Comparison of ENCODE assay signal across 16 cellular contexts in the genomic region with DNA sequence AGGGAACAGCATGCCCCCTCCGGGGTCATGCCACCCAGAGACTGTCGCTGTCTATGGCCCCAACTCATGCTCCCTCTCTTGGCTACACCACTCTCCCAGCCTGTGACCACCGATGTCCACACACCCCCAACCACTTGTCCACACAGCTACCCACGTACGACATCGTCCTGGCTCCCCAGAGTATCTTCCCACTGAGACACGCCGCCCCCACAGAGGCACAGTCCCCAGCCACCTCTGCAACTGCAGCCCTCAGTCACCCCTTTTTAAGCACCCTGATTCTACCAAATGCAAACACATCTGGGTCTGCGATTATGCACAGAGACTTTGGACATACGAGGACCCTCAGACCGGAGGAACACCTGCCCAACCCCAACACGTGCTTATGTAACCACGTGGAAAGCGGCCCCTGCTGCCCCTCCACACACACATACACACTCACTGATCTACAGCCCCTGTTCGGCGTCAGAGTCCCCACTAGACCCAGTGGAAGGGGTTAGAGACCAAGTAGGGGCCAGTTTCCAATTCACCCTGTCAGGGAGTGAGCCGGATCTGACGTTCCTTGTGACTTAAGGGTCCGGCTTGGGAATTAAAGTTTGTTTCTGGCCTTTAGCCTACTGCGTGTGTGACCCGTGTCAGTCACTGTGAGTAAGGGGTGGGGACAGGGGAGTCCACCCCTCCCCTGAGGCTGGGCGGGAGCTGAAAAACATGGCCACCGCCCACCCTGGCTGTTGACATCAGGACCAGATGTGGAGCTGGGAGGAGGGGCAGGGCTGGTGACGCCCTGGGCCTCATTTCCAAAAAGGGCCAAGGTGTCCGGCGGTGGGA. TPM values are rescaled to one million over a fixed set of nuclear protein-coding genes. Genes with fewer than 3 reads are reported as not detected.
DNase-seq lines count a peak whose midpoint lies in the region; ATAC-seq and TF ChIP-seq lines count a peak whose summit lies in the region.
"Had no signal": no experiment of that assay in that cellular context is flagged by ENCODE, and none has a peak within 500 bp of the region (broad histone marks: within the 10 kb centered on the region; RNA-seq: fewer than 3 reads in every experiment).

No MANE protein-coding gene starts in this region.

- H3K27ac Mint-ChIP-seq in activated CD4-positive, alpha-beta T cell treated with anti-CD3 and anti-CD28 coated beads, Interleukin-2, amount 10 ng/mL, durations not matched to agents 24 days and 14 days, result peak overlapping the region; percentile 35
- H3K27ac Mint-ChIP-seq: activated CD4-positive, alpha-beta T cell treated with anti-CD3 and anti-CD28 coated beads, Interleukin-2, amount 10 ng/mL, durations not matched to agents 7 days and 5 days had no signal

- TF ChIP-seq EP300 in gastroesophageal sphincter (IDR thresholded peaks at IDR 0.05), result no peak

- no peak overlapping the region for H3K4me2 ChIP-seq in parathyroid adenoma (ENCODE audit: low read length)

- no peak overlapping the region for H2AFZ ChIP-seq in parathyroid adenoma

- no peak for TF ChIP-seq POLR2A in gastroesophageal sphincter (IDR thresholded peaks at IDR 0.05)

- no peak for DNase-seq in activated CD4-positive, alpha-beta T cell treated with anti-CD3 and anti-CD28 coated beads, Interleukin-2, amount 10 ng/mL, durations not matched to agents 24 days and 14 days
- no peak for DNase-seq in activated CD4-positive, alpha-beta T cell treated with anti-CD3 and anti-CD28 coated beads, Interleukin-2, amount 50 U/mL, for 48 hours
- peak; percentile 86 to 90 for DNase-seq in aorta
- DNase-seq in activated T-cell treated with anti-CD3 and anti-CD28 coated beads, Interleukin-2, amount 50 U/mL, for 4 hours, result no peak
- DNase-seq: activated CD4-positive, alpha-beta T cell treated with anti-CD3 and anti-CD28 coated beads, Interleukin-2, amount 10 ng/mL, durations not matched to agents 7 days and 5 days; activated naive CD4-positive, alpha-beta T cell; dorsolateral prefrontal cortex; naive B cell; NCI-H2081; stimulated activated naive CD4-positive, alpha-beta T cell had no signal

- H3K36me3 Mint-ChIP-seq in activated CD4-positive, alpha-beta T cell treated with anti-CD3 and anti-CD28 coated beads, Interleukin-2, amount 10 ng/mL, durations not matched to agents 24 days and 14 days (ENCODE audit: low read depth), result no peaks in the 10 kb centered on the region
- no peaks in the 10 kb centered on the region for H3K36me3 Mint-ChIP-seq in activated T-cell treated with anti-CD3 and anti-CD28 coated beads, Interleukin-2, amount 50 U/mL, for 4 hours (ENCODE audit: insufficient read depth)
- H3K36me3 Mint-ChIP-seq: naive B cell had no signal

- no peak overlapping the region for H3K4me3 Mint-ChIP-seq in activated CD4-positive, alpha-beta T cell treated with anti-CD3 and anti-CD28 coated beads, Interleukin-2, amount 10 ng/mL, durations not matched to agents 24 days and 14 days
- H3K4me3 Mint-ChIP-seq in activated T-cell treated with anti-CD3 and anti-CD28 coated beads, Interleukin-2, amount 50 U/mL, for 4 hours, result no peak overlapping the region
- H3K4me3 Mint-ChIP-seq: activated CD4-positive, alpha-beta T cell treated with anti-CD3 and anti-CD28 coated beads, Interleukin-2, amount 10 ng/mL, durations not matched to agents 7 days and 5 days had no signal

- H3K36me3 ChIP-seq in gastroesophageal sphincter, result no peaks in the 10 kb centered on the region
- H3K36me3 ChIP-seq in parathyroid adenoma (ENCODE audit: control insufficient read depth, insufficient read depth, low read length), result no peaks in the 10 kb centered on the region
- no peaks in the 10 kb centered on the region for H3K36me3 ChIP-seq in aorta (ENCODE audit: control insufficient read depth in 1 of 2, insufficient read depth in 2 of 2, low read length in 1 of 2)

- H3K4me3 ChIP-seq in gastroesophageal sphincter (peak overlapping the region in 1 of 2 donors; percentile 0), parathyroid adenoma (ENCODE audit: low read depth, low read length) (no peak overlapping the region), aorta (ENCODE audit: low read length in 2 of 2) (no peak overlapping the region)
- H3K4me3 ChIP-seq: dorsolateral prefrontal cortex, GM12878 had no signal

- no peaks in the 10 kb centered on the region for H3K27me3 Mint-ChIP-seq in activated CD4-positive, alpha-beta T cell treated with anti-CD3 and anti-CD28 coated beads, Interleukin-2, amount 10 ng/mL, durations not matched to agents 24 days and 14 days
- H3K27me3 Mint-ChIP-seq in activated T-cell treated with anti-CD3 and anti-CD28 coated beads, Interleukin-2, amount 50 U/mL, for 4 hours (ENCODE audit: low read depth), result no peaks in the 10 kb centered on the region
- H3K27me3 Mint-ChIP-seq: activated CD4-positive, alpha-beta T cell treated with anti-CD3 and anti-CD28 coated beads, Interleukin-2, amount 10 ng/mL, durations not matched to agents 7 days and 5 days had no signal

- H3K4me1 ChIP-seq in gastroesophageal sphincter, result peaks cover 0 to 8% (median 0%) of the 10 kb centered on the region in 3 donors
- H3K4me1 ChIP-seq in parathyroid adenoma, result no peaks in the 10 kb centered on the region
- H3K4me1 ChIP-seq in aorta (ENCODE audit: control insufficient read depth in 1 of 2, insufficient read depth in 2 of 2, low read length in 2 of 2), result no peaks in the 10 kb centered on the region

- intact Hi-C loops in activated CD4-positive, alpha-beta T cell treated with anti-CD3 and anti-CD28 coated beads, Interleukin-2, amount 10 ng/mL, durations not matched to agents 24 days and 14 days (cut with micrococcal nuclease), result no loop called here
- intact Hi-C loops in aorta (cut with DNase I), result no loop called here

- H3K9me3 Mint-ChIP-seq in activated CD4-positive, alpha-beta T cell treated with anti-CD3 and anti-CD28 coated beads, Interleukin-2, amount 10 ng/mL, durations not matched to agents 24 days and 14 days, result no peaks in the 10 kb centered on the region
- no peaks in the 10 kb centered on the region for H3K9me3 Mint-ChIP-seq in activated T-cell treated with anti-CD3 and anti-CD28 coated beads, Interleukin-2, amount 50 U/mL, for 4 hours
- H3K9me3 Mint-ChIP-seq: activated CD4-positive, alpha-beta T cell treated with anti-CD3 and anti-CD28 coated beads, Interleukin-2, amount 10 ng/mL, durations not matched to agents 7 days and 5 days; naive B cell had no signal

- H3K27ac ChIP-seq in gastroesophageal sphincter (peak overlapping the region in 3 of 4 donors; percentile 46 to 73 (median 68)), parathyroid adenoma (peak overlapping the region; percentile 36), aorta (ENCODE audit: low read depth in 1 of 2, low read length in 2 of 2) (peak overlapping the region in 1 of 2 donors; percentile 11)
- H3K27ac ChIP-seq: 22Rv1 had no signal

- peaks cover 14% of the 10 kb centered on the region for H3K4me1 Mint-ChIP-seq in activated CD4-positive, alpha-beta T cell treated with anti-CD3 and anti-CD28 coated beads, Interleukin-2, amount 10 ng/mL, durations not matched to agents 24 days and 14 days
- peaks cover 10% of the 10 kb centered on the region for H3K4me1 Mint-ChIP-seq in activated T-cell treated with anti-CD3 and anti-CD28 coated beads, Interleukin-2, amount 50 U/mL, for 4 hours (ENCODE audit: low read depth)

- no peaks in the 10 kb centered on the region for H3K79me2 ChIP-seq in parathyroid adenoma

- H3K9me3 ChIP-seq in gastroesophageal sphincter (no peaks in the 10 kb centered on the region), parathyroid adenoma (ENCODE audit: control insufficient read depth, low read length) (no peaks in the 10 kb centered on the region), aorta (ENCODE audit: control insufficient read depth, low read length) (no peaks in the 10 kb centered on the region)

- 55 to 63% methylated on average over 15 to 17 of the region's 26 CpGs for WGBS in gastroesophageal sphincter (ENCODE audit: low coverage in 1 of 2), 2 donors
- WGBS in aorta, 2 donors, result 37 to 44% methylated on average over 26 of the region's 26 CpGs

- H3K27me3 ChIP-seq in gastroesophageal sphincter (no peaks in the 10 kb centered on the region), parathyroid adenoma (ENCODE audit: control insufficient read depth, insufficient read depth, low read length) (no peaks in the 10 kb centered on the region), aorta (ENCODE audit: control insufficient read depth in 1 of 2, insufficient read depth in 2 of 2, low read length in 1 of 2) (no peaks in the 10 kb centered on the region)
- H3K27me3 ChIP-seq: dorsolateral prefrontal cortex had no signal

- ATAC-seq in gastroesophageal sphincter (peak; percentile 83), aorta (ENCODE audit: low FRiP score) (peak; percentile 83), GM18498 (IDR thresholded peaks at IDR 0.05; ENCODE audit: unreplicated experiment) (no peak), HG03025 (IDR thresholded peaks at IDR 0.05; ENCODE audit: low FRiP score, unreplicated experiment) (no peak)
- no peak for ATAC-seq in activated T-cell treated with anti-CD3 and anti-CD28 coated beads, Interleukin-2, amount 50 U/mL, for 4 hours
- ATAC-seq: GM12878 had no signal

- H3K9ac ChIP-seq in parathyroid adenoma, result no peak overlapping the region

- TF ChIP-seq CTCF in gastroesophageal sphincter (IDR thresholded peaks at IDR 0.05) (no peak), parathyroid adenoma (IDR thresholded peaks at IDR 0.05) (no peak)

RNA-seq across cellular contexts. Expression of a gene that starts 11.9 kb away (rescaled TPM):
- total RNA-seq in activated CD4-positive, alpha-beta T cell treated with anti-CD3 and anti-CD28 coated beads, Interleukin-2, amount 10 ng/mL, durations not matched to agents 24 days and 14 days, result 0.19 and 0.70 TPM in 2 replicates
- total RNA-seq in gastroesophageal sphincter, result 100 to 1,000 TPM; 129 to 232 (median 166) TPM
- total RNA-seq in aorta, result 100 to 1,000 TPM; 106 TPM
- polyA plus RNA-seq in aorta, result 10 to 100 TPM; 14.8 to 44.6 TPM
- total RNA-seq in activated T-cell treated with anti-CD3 and anti-CD28 coated beads, Interleukin-2, amount 50 U/mL, for 4 hours, result under 1 TPM; 0.08 to 0.40 (median 0.30) TPM

RNA-seq across cellular contexts. Expression of a gene that starts 14.1 kb away (rescaled TPM):
- total RNA-seq in activated CD4-positive, alpha-beta T cell treated with anti-CD3 and anti-CD28 coated beads, Interleukin-2, amount 10 ng/mL, durations not matched to agents 24 days and 14 days, result 0.70 and 1.0 TPM in 2 replicates
- total RNA-seq in gastroesophageal sphincter (1 to 10 TPM in 3 of 4 donors, not detected in 1; 1.1 to 2.1 (median 1.2) TPM), aorta (1 to 10 TPM; 1.7 to 2.5 TPM)
- polyA plus RNA-seq in aorta, result 10 to 100 TPM in 1 of 2 donors, not detected in 1; 11.5 TPM
- under 1 TPM; 0.24 to 0.30 (median 0.27) TPM for total RNA-seq in activated T-cell treated with anti-CD3 and anti-CD28 coated beads, Interleukin-2, amount 50 U/mL, for 4 hours

RNA-seq across cellular contexts. Expression of a gene that starts 57.0 kb away (rescaled TPM):
- total RNA-seq in activated CD4-positive, alpha-beta T cell treated with anti-CD3 and anti-CD28 coated beads, Interleukin-2, amount 10 ng/mL, durations not matched to agents 24 days and 14 days, result 256 and 258 TPM in 2 replicates
- total RNA-seq in gastroesophageal sphincter (100 to 1,000 TPM; 142 to 204 (median 160) TPM), aorta (100 to 1,000 TPM; 155 to 156 TPM)
- 10 to 100 TPM; 59.5 to 82.5 TPM for polyA plus RNA-seq in aorta
- 100 to 1,000 TPM; 224 to 248 (median 238) TPM for total RNA-seq in activated T-cell treated with anti-CD3 and anti-CD28 coated beads, Interleukin-2, amount 50 U/mL, for 4 hours

Comparison
In these comparisons a context has a peak if more than half of its experiments do, and no peak if none do; other contexts are left out.
1. DNase-seq: peak in aorta (2 of 2); none in activated CD4-positive, alpha-beta T cell treated with anti-CD3 and anti-CD28 coated beads, Interleukin-2, amount 10 ng/mL, durations not matched to agents 24 days and 14 days (single experiment), activated CD4-positive, alpha-beta T cell treated with anti-CD3 and anti-CD28 coated beads, Interleukin-2, amount 50 U/mL, for 48 hours (0 of 2) and activated T-cell treated with anti-CD3 and anti-CD28 coated beads, Interleukin-2, amount 50 U/mL, for 4 hours (single experiment).
2. ATAC-seq: peak in gastroesophageal sphincter (single experiment) and aorta (single experiment); none in activated T-cell treated with anti-CD3 and anti-CD28 coated beads, Interleukin-2, amount 50 U/mL, for 4 hours (0 of 2), GM18498 (single experiment) and HG03025 (single experiment).
3. RNA of a gene that starts 11.9 kb away (total RNA-seq): 129 to 232 TPM in gastroesophageal sphincter and 106 TPM in aorta; 0.19 to 0.70 TPM in activated CD4-positive, alpha-beta T cell treated with anti-CD3 and anti-CD28 coated beads, Interleukin-2, amount 10 ng/mL, durations not matched to agents 24 days and 14 days and 0.08 to 0.40 TPM in activated T-cell treated with anti-CD3 and anti-CD28 coated beads, Interleukin-2, amount 50 U/mL, for 4 hours; every median in the first group is over 10 times any median in the second.